In the genomic region with DNA sequence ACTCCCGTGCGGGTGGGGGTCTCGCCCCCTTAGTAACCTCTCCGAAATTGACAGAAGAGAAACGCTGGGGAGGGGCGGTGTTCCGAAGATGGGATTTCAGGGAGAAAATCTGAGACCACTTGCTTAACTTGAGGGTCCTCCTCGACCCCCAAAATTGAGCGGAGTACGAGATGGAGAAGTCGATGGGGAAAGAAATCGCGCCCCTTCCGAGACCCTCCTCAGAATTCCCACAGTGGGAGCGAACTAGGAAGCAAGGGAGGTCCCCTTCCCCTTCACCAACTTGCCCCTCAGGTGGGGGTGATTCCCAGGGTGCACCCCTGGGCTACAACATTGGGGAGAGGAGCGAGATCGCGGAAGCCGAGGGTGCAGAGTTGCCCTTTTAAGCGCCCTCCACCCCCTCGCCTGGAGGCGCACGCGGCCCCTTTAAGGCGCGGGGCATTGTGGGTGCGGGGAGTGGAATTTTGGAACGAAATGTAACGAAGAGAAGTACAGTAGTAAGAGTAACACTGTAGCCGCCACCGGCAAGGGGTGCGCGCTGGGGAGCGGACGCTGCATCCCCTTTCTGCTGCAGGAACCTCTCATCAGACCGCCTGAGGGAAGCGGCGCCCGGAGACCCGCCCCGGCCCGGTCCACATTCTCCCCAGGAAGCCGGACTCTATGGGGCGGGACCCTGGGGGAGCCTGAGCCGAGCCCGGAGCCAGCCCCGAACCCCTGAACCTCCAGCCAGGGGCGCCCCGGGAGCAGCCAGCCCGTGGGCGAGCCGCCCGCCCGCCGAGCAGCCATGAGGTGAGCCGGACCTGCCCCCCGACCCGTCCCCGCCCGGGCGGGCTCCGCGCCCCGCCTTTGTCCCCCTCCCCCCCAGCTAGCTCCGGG, we compare ENCODE assay signal across 1 cellular context.
TF ChIP-seq lines count a peak whose summit lies in the region.

A gene (plus strand): TSS at position 489 of the 873 bp plus-strand sequence. CDS start 293 bp downstream, at position 782.

TF ChIP-seq in HEK293, 187 proteins besides CTCF, POLR2A, EP300 and RAD21 (continued from another document):
- TF ChIP-seq, protein P1, sequence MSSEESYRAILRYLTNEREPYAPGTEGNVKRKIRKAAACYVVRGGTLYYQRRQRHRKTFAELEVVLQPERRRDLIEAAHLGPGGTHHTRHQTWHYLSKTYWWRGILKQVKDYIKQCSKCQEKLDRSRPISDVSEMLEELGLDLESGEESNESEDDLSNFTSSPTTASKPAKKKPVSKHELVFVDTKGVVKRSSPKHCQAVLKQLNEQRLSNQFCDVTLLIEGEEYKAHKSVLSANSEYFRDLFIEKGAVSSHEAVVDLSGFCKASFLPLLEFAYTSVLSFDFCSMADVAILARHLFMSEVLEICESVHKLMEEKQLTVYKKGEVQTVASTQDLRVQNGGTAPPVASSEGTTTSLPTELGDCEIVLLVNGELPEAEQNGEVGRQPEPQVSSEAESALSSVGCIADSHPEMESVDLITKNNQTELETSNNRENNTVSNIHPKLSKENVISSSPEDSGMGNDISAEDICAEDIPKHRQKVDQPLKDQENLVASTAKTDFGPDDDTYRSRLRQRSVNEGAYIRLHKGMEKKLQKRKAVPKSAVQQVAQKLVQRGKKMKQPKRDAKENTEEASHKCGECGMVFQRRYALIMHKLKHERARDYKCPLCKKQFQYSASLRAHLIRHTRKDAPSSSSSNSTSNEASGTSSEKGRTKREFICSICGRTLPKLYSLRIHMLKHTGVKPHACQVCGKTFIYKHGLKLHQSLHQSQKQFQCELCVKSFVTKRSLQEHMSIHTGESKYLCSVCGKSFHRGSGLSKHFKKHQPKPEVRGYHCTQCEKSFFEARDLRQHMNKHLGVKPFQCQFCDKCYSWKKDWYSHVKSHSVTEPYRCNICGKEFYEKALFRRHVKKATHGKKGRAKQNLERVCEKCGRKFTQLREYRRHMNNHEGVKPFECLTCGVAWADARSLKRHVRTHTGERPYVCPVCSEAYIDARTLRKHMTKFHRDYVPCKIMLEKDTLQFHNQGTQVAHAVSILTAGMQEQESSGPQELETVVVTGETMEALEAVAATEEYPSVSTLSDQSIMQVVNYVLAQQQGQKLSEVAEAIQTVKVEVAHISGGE (tag by site-specific recombination; conservative IDR thresholded peaks at IDR 0.05; ENCODE audit: low read depth) = peak; percentile 57
- 0 out of 2 replicates have a peak, but pooled peaks have one; percentile 31 for TF ChIP-seq KLF1 (tag by site-specific recombination; IDR thresholded peaks at IDR 0.05)
- peak; percentile 28; the same call in 1 of the 2 replicates for TF ChIP-seq ZNF24 (tag by site-specific recombination; IDR thresholded peaks at IDR 0.05)
- no peak for TF ChIP-seq ZNF555 (tag by site-specific recombination; conservative IDR thresholded peaks at IDR 0.05)
- TF ChIP-seq, protein P2, sequence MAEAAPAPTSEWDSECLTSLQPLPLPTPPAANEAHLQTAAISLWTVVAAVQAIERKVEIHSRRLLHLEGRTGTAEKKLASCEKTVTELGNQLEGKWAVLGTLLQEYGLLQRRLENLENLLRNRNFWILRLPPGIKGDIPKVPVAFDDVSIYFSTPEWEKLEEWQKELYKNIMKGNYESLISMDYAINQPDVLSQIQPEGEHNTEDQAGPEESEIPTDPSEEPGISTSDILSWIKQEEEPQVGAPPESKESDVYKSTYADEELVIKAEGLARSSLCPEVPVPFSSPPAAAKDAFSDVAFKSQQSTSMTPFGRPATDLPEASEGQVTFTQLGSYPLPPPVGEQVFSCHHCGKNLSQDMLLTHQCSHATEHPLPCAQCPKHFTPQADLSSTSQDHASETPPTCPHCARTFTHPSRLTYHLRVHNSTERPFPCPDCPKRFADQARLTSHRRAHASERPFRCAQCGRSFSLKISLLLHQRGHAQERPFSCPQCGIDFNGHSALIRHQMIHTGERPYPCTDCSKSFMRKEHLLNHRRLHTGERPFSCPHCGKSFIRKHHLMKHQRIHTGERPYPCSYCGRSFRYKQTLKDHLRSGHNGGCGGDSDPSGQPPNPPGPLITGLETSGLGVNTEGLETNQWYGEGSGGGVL (tag by site-specific recombination; IDR thresholded peaks at IDR 0.05) = peak; percentile 58
- peak; percentile 80 for TF ChIP-seq KLF16 (tag by site-specific recombination; IDR thresholded peaks at IDR 0.05)
- TF ChIP-seq, protein P3, sequence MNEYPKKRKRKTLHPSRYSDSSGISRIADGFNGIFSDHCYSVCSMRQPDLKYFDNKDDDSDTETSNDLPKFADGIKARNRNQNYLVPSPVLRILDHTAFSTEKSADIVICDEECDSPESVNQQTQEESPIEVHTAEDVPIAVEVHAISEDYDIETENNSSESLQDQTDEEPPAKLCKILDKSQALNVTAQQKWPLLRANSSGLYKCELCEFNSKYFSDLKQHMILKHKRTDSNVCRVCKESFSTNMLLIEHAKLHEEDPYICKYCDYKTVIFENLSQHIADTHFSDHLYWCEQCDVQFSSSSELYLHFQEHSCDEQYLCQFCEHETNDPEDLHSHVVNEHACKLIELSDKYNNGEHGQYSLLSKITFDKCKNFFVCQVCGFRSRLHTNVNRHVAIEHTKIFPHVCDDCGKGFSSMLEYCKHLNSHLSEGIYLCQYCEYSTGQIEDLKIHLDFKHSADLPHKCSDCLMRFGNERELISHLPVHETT (tag by site-specific recombination; IDR thresholded peaks at IDR 0.05) = no peak
- peak; percentile 100 for TF ChIP-seq ZFP69B (tag by site-specific recombination; IDR thresholded peaks at IDR 0.05)
- 0 out of 2 replicates have a peak, but pooled peaks have one; percentile 49 for TF ChIP-seq ZEB2 (tag by site-specific recombination; IDR thresholded peaks at IDR 0.05)
- TF ChIP-seq KLF7 (tag by site-specific recombination; IDR thresholded peaks at IDR 0.05; ENCODE audit: borderline replicate concordance) = 0 out of 2 replicates have a peak, but pooled peaks have one; percentile 13
- no peak for TF ChIP-seq ZNF391 (tag by site-specific recombination; IDR thresholded peaks at IDR 0.05; ENCODE audit: borderline replicate concordance, low read depth)
- no peak for TF ChIP-seq ZNF571 (tag by site-specific recombination; IDR thresholded peaks at IDR 0.05)
- no peak for TF ChIP-seq BCL11A (tag by site-specific recombination; IDR thresholded peaks at IDR 0.05; ENCODE audit: low read depth)
- TF ChIP-seq SP7 (tag by site-specific recombination; IDR thresholded peaks at IDR 0.05) = peak; percentile 19; the same call in 1 of the 2 replicates
- TF ChIP-seq ZNF561 (tag by site-specific recombination; IDR thresholded peaks at IDR 0.05; ENCODE audit: borderline replicate concordance) = peak; percentile 43; the same call in 1 of the 2 replicates
- TF ChIP-seq ZXDB (tag by site-specific recombination; IDR thresholded peaks at IDR 0.05) = peak; percentile 73
- no peak for TF ChIP-seq ZNF501 (tag by site-specific recombination; IDR thresholded peaks at IDR 0.05)
- TF ChIP-seq SP3 (tag by site-specific recombination; IDR thresholded peaks at IDR 0.05) = peak; percentile 23; the same call in 1 of the 2 replicates
- peak; percentile 40; the same call in 1 of the 2 replicates for TF ChIP-seq ZNF660 (tag by site-specific recombination; IDR thresholded peaks at IDR 0.05)
- TF ChIP-seq, protein P4, sequence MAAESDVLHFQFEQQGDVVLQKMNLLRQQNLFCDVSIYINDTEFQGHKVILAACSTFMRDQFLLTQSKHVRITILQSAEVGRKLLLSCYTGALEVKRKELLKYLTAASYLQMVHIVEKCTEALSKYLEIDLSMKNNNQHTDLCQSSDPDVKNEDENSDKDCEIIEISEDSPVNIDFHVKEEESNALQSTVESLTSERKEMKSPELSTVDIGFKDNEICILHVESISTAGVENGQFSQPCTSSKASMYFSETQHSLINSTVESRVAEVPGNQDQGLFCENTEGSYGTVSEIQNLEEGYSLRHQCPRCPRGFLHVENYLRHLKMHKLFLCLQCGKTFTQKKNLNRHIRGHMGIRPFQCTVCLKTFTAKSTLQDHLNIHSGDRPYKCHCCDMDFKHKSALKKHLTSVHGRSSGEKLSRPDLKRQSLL (tag by site-specific recombination; IDR thresholded peaks at IDR 0.05) = 0 out of 2 replicates have a peak, but pooled peaks have one; percentile 12
- TF ChIP-seq ZNF521 (tag by site-specific recombination; IDR thresholded peaks at IDR 0.05) = no peak
- TF ChIP-seq, protein P5, sequence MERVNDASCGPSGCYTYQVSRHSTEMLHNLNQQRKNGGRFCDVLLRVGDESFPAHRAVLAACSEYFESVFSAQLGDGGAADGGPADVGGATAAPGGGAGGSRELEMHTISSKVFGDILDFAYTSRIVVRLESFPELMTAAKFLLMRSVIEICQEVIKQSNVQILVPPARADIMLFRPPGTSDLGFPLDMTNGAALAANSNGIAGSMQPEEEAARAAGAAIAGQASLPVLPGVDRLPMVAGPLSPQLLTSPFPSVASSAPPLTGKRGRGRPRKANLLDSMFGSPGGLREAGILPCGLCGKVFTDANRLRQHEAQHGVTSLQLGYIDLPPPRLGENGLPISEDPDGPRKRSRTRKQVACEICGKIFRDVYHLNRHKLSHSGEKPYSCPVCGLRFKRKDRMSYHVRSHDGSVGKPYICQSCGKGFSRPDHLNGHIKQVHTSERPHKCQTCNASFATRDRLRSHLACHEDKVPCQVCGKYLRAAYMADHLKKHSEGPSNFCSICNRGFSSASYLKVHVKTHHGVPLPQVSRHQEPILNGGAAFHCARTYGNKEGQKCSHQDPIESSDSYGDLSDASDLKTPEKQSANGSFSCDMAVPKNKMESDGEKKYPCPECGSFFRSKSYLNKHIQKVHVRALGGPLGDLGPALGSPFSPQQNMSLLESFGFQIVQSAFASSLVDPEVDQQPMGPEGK (tag by site-specific recombination; IDR thresholded peaks at IDR 0.05) = peak; percentile 12
- TF ChIP-seq, protein P6, sequence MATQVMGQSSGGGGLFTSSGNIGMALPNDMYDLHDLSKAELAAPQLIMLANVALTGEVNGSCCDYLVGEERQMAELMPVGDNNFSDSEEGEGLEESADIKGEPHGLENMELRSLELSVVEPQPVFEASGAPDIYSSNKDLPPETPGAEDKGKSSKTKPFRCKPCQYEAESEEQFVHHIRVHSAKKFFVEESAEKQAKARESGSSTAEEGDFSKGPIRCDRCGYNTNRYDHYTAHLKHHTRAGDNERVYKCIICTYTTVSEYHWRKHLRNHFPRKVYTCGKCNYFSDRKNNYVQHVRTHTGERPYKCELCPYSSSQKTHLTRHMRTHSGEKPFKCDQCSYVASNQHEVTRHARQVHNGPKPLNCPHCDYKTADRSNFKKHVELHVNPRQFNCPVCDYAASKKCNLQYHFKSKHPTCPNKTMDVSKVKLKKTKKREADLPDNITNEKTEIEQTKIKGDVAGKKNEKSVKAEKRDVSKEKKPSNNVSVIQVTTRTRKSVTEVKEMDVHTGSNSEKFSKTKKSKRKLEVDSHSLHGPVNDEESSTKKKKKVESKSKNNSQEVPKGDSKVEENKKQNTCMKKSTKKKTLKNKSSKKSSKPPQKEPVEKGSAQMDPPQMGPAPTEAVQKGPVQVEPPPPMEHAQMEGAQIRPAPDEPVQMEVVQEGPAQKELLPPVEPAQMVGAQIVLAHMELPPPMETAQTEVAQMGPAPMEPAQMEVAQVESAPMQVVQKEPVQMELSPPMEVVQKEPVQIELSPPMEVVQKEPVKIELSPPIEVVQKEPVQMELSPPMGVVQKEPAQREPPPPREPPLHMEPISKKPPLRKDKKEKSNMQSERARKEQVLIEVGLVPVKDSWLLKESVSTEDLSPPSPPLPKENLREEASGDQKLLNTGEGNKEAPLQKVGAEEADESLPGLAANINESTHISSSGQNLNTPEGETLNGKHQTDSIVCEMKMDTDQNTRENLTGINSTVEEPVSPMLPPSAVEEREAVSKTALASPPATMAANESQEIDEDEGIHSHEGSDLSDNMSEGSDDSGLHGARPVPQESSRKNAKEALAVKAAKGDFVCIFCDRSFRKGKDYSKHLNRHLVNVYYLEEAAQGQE (tag by site-specific recombination; IDR thresholded peaks at IDR 0.05) = no peak
- TF ChIP-seq MYNN (tag by site-specific recombination; IDR thresholded peaks at IDR 0.05; ENCODE audit: borderline replicate concordance) = no peak
- TF ChIP-seq, protein P7, sequence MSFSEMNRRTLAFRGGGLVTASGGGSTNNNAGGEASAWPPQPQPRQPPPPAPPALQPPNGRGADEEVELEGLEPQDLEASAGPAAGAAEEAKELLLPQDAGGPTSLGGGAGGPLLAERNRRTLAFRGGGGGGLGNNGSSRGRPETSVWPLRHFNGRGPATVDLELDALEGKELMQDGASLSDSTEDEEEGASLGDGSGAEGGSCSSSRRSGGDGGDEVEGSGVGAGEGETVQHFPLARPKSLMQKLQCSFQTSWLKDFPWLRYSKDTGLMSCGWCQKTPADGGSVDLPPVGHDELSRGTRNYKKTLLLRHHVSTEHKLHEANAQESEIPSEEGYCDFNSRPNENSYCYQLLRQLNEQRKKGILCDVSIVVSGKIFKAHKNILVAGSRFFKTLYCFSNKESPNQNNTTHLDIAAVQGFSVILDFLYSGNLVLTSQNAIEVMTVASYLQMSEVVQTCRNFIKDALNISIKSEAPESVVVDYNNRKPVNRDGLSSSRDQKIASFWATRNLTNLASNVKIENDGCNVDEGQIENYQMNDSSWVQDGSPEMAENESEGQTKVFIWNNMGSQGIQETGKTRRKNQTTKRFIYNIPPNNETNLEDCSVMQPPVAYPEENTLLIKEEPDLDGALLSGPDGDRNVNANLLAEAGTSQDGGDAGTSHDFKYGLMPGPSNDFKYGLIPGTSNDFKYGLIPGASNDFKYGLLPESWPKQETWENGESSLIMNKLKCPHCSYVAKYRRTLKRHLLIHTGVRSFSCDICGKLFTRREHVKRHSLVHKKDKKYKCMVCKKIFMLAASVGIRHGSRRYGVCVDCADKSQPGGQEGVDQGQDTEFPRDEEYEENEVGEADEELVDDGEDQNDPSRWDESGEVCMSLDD (tag by site-specific recombination; IDR thresholded peaks at IDR 0.05) = peak; percentile 96
- TF ChIP-seq ZNF792 (tag by site-specific recombination; IDR thresholded peaks at IDR 0.05) = no peak
- peak; percentile 89 for TF ChIP-seq ZBTB17 (tag by site-specific recombination; IDR thresholded peaks at IDR 0.05)
